ENCODE assay signal across 18 cellular contexts in genomic region chr12:13247596-13247995, GRCh38. TPM values are rescaled to one million over a fixed set of nuclear protein-coding genes. Genes with fewer than 3 reads are reported as not detected.
DNase-seq lines count a peak whose midpoint lies in the region; ATAC-seq, FAIRE-seq and TF ChIP-seq lines count a peak whose summit lies in the region.
"Had no signal": no experiment of that assay in that cellular context is flagged by ENCODE, and none has a peak within 500 bp of the region (broad histone marks: within the 10 kb centered on the region; RNA-seq: fewer than 3 reads in every experiment).

No MANE protein-coding gene starts in this region.

- H3K9me1 ChIP-seq in keratinocyte (ENCODE audit: control insufficient read depth, extremely low read depth, insufficient read depth, low read length), result no peaks in the 10 kb centered on the region

- H3K4me3 ChIP-seq in RWPE2 (ENCODE audit: severe bottlenecking), result no peak overlapping the region
- H3K4me3 ChIP-seq in bronchial epithelial cell (ENCODE audit: low read depth, low read length), result no peak overlapping the region
- peak overlapping the region in 1 of 3 experiments; percentile 12 for H3K4me3 ChIP-seq in keratinocyte (ENCODE audit: control insufficient read depth in 2 of 3, extremely low read depth in 1 of 3, insufficient read depth in 2 of 3, low read depth in 1 of 3, low read length in 3 of 3)
- H3K4me3 ChIP-seq: GM23248 had no signal

- H2AFZ ChIP-seq in keratinocyte (ENCODE audit: control insufficient read depth, low read length), result peak overlapping the region; percentile 89
- H2AFZ ChIP-seq: GM23248 had no signal

- H4K20me1 ChIP-seq in keratinocyte (ENCODE audit: control insufficient read depth, extremely low read depth, insufficient read depth, low read length), result no peaks in the 10 kb centered on the region

- dilution Hi-C loops in keratinocyte (cut with MboI; ENCODE audit: extremely low pct_ligation_motif_present, low sequenced_read_pairs), result no loop called here

- no peaks in the 10 kb centered on the region for H3K79me2 ChIP-seq in keratinocyte (ENCODE audit: control insufficient read depth, insufficient read depth, low read length)

- DNase-seq in RWPE2 (ENCODE audit: low spot score) (no peak), bronchial epithelial cell (ENCODE audit: low read depth) (peak; percentile 91), epithelial cell of prostate (ENCODE audit: low read depth, low spot score) (peak; percentile 33), keratinocyte (ENCODE audit: low read depth, low spot score) (peak; percentile 63)
- DNase-seq in stimulated activated naive CD8-positive, alpha-beta T cell treated with anti-CD3 and anti-CD28 coated beads, Interleukin-15, Interleukin-2, amounts not matched to agents 100 U/mL and 50 U/mL, for 24 hours, result no peak
- DNase-seq: C1 segment of cervical spinal cord; Caco-2; CD4-positive, CD25-positive, alpha-beta regulatory T cell; CD8-positive, alpha-beta T cell; DMS153; DND-41; GM23248; H7; HCEC 1CT had no signal

- H3K4me1 ChIP-seq in RWPE2 (ENCODE audit: insufficient read depth, poor library complexity, severe bottlenecking), result peaks cover 11% of the 10 kb centered on the region
- peaks cover 28% of the 10 kb centered on the region for H3K4me1 ChIP-seq in keratinocyte (ENCODE audit: control insufficient read depth, extremely low read depth, insufficient read depth, low read length)
- H3K4me1 ChIP-seq: Caco-2 had no signal

- H3K9ac ChIP-seq in keratinocyte (ENCODE audit: control insufficient read depth, extremely low read depth, insufficient read depth, low read length), result no peak overlapping the region
- H3K9ac ChIP-seq: GM23248 had no signal

- H3K27ac ChIP-seq in RWPE2 (ENCODE audit: poor library complexity, severe bottlenecking), result peak overlapping the region; percentile 36
- peak overlapping the region; percentile 45 for H3K27ac ChIP-seq in epithelial cell of prostate
- H3K27ac ChIP-seq in keratinocyte (ENCODE audit: control insufficient read depth, insufficient read depth, low read length), result peak overlapping the region; percentile 80
- H3K27ac ChIP-seq: GM23248 had no signal

- FAIRE-seq in bronchial epithelial cell (lab: Jason Lieb, UNC) (no peak), keratinocyte (lab: Jason Lieb, UNC) (peak; percentile 87)
- FAIRE-seq: GM12892, H1 had no signal

- no peaks in the 10 kb centered on the region for H3K36me3 ChIP-seq in RWPE2 (ENCODE audit: low read depth)
- H3K36me3 ChIP-seq in bronchial epithelial cell (ENCODE audit: control insufficient read depth, insufficient read depth, low read length), result no peaks in the 10 kb centered on the region
- H3K36me3 ChIP-seq in keratinocyte (ENCODE audit: control insufficient read depth in 2 of 2, extremely low read depth in 1 of 2, insufficient read depth in 2 of 2, low read length in 2 of 2), result no peaks in the 10 kb centered on the region

- H3K9me3 ChIP-seq in RWPE2 (ENCODE audit: severe bottlenecking) (no peaks in the 10 kb centered on the region), keratinocyte (ENCODE audit: control insufficient read depth, low read depth, low read length) (no peaks in the 10 kb centered on the region)
- H3K9me3 ChIP-seq: Caco-2 had no signal

- ATAC-seq in RWPE2 (ENCODE audit: low read depth) (peak; percentile 66; the same call in 2 of the 3 replicates), HG02884 (IDR thresholded peaks at IDR 0.05; ENCODE audit: unreplicated experiment) (no peak), HG02678 (IDR thresholded peaks at IDR 0.05; ENCODE audit: unreplicated experiment) (no peak)
- ATAC-seq in stimulated activated naive CD8-positive, alpha-beta T cell treated with anti-CD3 and anti-CD28 coated beads, Interleukin-15, Interleukin-2, amounts not matched to agents 100 U/mL and 50 U/mL, for 24 hours, result no peak
- ATAC-seq: CD8-positive, alpha-beta T cell had no signal

- TF ChIP-seq CTCF in RWPE2 (IDR thresholded peaks at IDR 0.05; ENCODE audit: poor library complexity, severe bottlenecking) (no peak), bronchial epithelial cell (IDR thresholded peaks at IDR 0.05; ENCODE audit: insufficient read depth, low read length, severe bottlenecking) (no peak), keratinocyte (optimal IDR thresholded peaks at IDR 0.05 in 1 of 3, IDR thresholded peaks at IDR 0.05 in 1 of 3, conservative IDR thresholded peaks at IDR 0.05 in 1 of 3; ENCODE audit: extremely low read depth in 1 of 3, insufficient read depth in 2 of 3, low read length in 3 of 3) (no peak)

- H3K27me3 ChIP-seq in RWPE2 (ENCODE audit: insufficient read depth, poor library complexity, severe bottlenecking) (no peaks in the 10 kb centered on the region), bronchial epithelial cell (ENCODE audit: control insufficient read depth, insufficient read depth, low read length) (no peaks in the 10 kb centered on the region), keratinocyte (ENCODE audit: control insufficient read depth, extremely low read depth, insufficient read depth, low read length) (no peaks in the 10 kb centered on the region)

- peak overlapping the region; percentile 69 for H3K4me2 ChIP-seq in keratinocyte (ENCODE audit: control insufficient read depth, extremely low read depth, insufficient read depth, low read depth, low read length)

RNA-seq across cellular contexts. Expression of gene EMP1, which starts 51.1 kb away (rescaled TPM):
- 15.6 and 21.3 TPM in 2 replicates for total RNA-seq in bronchial epithelial cell
- 356 to 610 TPM (median 583 TPM) in 3 replicates for polyA plus RNA-seq in keratinocyte
- polyA plus RNA-seq in keratinocyte (2011; ENCODE audit: low read depth), result 96.0 TPM
- 120 and 273 TPM in 2 replicates for polyA plus RNA-seq in keratinocyte (2011; cell fraction: cytosol; rRNA removed)
- 717 and 740 TPM in 2 replicates for polyA plus RNA-seq in keratinocyte (2011; cell fraction: nucleus; rRNA removed)
- 229 and 605 TPM in 2 replicates for polyA plus RNA-seq in keratinocyte (2012; ENCODE audit: low replicate concordance)
- 709 to 1,030 TPM (median 926 TPM) in 3 replicates for polyA minus RNA-seq in keratinocyte
- 113 TPM for polyA minus RNA-seq in keratinocyte (2011; cell fraction: cytosol; rRNA and poly(A)+ RNA removed)
- polyA minus RNA-seq in keratinocyte (2011; cell fraction: nucleus; rRNA and poly(A)+ RNA removed), result 252 and 568 TPM in 2 replicates

Comparison
In these comparisons a context has a peak if more than half of its experiments do, and no peak if none do; other contexts are left out.
1. DNase-seq: peak in bronchial epithelial cell (single experiment), epithelial cell of prostate (single experiment) and keratinocyte (single experiment); none in RWPE2 (single experiment) and stimulated activated naive CD8-positive, alpha-beta T cell treated with anti-CD3 and anti-CD28 coated beads, Interleukin-15, Interleukin-2, amounts not matched to agents 100 U/mL and 50 U/mL, for 24 hours (single experiment).
2. Peak in every context shown above with its lines, with median percentiles within 50 percentile points of each other: H3K27ac ChIP-seq.